25 cellular contexts compared by ENCODE assay signal in genomic region chr2:196384729-196385128, GRCh38.
A peak's percentile ranks its signal among the peaks of the same experiment; 100 is the strongest.
DNase-seq lines count a peak whose midpoint lies in the region; ATAC-seq and FAIRE-seq lines count a peak whose summit lies in the region.
"Had no signal": no experiment of that assay in that cellular context is flagged by ENCODE, and none has a peak within 500 bp of the region (broad histone marks: within the 10 kb centered on the region; RNA-seq: fewer than 3 reads in every experiment).

No MANE protein-coding gene starts in this region.

- no peaks in the 10 kb centered on the region for H3K4me1 Mint-ChIP-seq in natural killer cell treated with Interleukin-12 subunit alpha and Interleukin-12 subunit beta and Interleukin-15 and Interleukin-18, amount 100 ng/mL, for 72 hours (ENCODE audit: low read depth in 2 of 2)
- H3K4me1 Mint-ChIP-seq: activated CD4-positive, alpha-beta T cell treated with anti-CD3 and anti-CD28 coated beads, Interleukin-2, amount 10 ng/mL, durations not matched to agents 24 days and 14 days; CD4-positive, CD25-positive, alpha-beta regulatory T cell; memory B cell had no signal

- no peak overlapping the region for H3K4me3 Mint-ChIP-seq in natural killer cell treated with Interleukin-12 subunit alpha and Interleukin-12 subunit beta and Interleukin-15 and Interleukin-18, amount 100 ng/mL, for 72 hours
- H3K4me3 Mint-ChIP-seq: activated CD4-positive, alpha-beta T cell treated with anti-CD3 and anti-CD28 coated beads, Interleukin-2, amount 10 ng/mL, durations not matched to agents 24 days and 14 days; activated T-cell treated with anti-CD3 and anti-CD28 coated beads, Interleukin-2, amount 50 U/mL, for 72 hours; CD4-positive, CD25-positive, alpha-beta regulatory T cell; memory B cell; T-helper 2 cell treated with Interferon-gamma antibody and Interleukin-4, amounts not matched to agents 5 μg/mL and 100 μg/mL, for 36 hours had no signal

- H3K27me3 Mint-ChIP-seq in natural killer cell treated with Interleukin-12 subunit alpha and Interleukin-12 subunit beta and Interleukin-15 and Interleukin-18, amount 100 ng/mL, for 72 hours: peaks cover 6 to 22% of the 10 kb centered on the region in 2 donors

- ATAC-seq in GM18498 (IDR thresholded peaks at IDR 0.05; ENCODE audit: unreplicated experiment) (peak; percentile 56), GM21723 (IDR thresholded peaks at IDR 0.05; ENCODE audit: unreplicated experiment) (peak; percentile 59), HG03066 (IDR thresholded peaks at IDR 0.05; ENCODE audit: low read depth, unreplicated experiment) (peak; percentile 65), GM19324 (IDR thresholded peaks at IDR 0.05; ENCODE audit: low FRiP score, unreplicated experiment) (no peak)
- no peak for ATAC-seq in natural killer cell treated with Interleukin-12 subunit alpha and Interleukin-12 subunit beta and Interleukin-15 and Interleukin-18, amount 100 ng/mL, for 72 hours
- ATAC-seq: activated T-cell treated with anti-CD3 and anti-CD28 coated beads, Interleukin-2, amount 50 U/mL, for 72 hours; foreskin keratinocyte had no signal

- no peaks in the 10 kb centered on the region for H3K9me3 Mint-ChIP-seq in natural killer cell treated with Interleukin-12 subunit alpha and Interleukin-12 subunit beta and Interleukin-15 and Interleukin-18, amount 100 ng/mL, for 72 hours
- H3K9me3 Mint-ChIP-seq: activated T-cell treated with anti-CD3 and anti-CD28 coated beads, Interleukin-2, amount 50 U/mL, for 72 hours; CD4-positive, CD25-positive, alpha-beta regulatory T cell; memory B cell had no signal

- DNase-seq in GM19239 (ENCODE audit: insufficient read length, low spot score): no peak
- no peak for DNase-seq in natural killer cell treated with Interleukin-12 subunit alpha and Interleukin-12 subunit beta and Interleukin-15 and Interleukin-18, amount 100 ng/mL, for 72 hours (ENCODE audit: low spot score)
- DNase-seq in NCI-H226: no peak
- DNase-seq in anterior cingulate cortex (lab: John Stamatoyannopoulos, UW): no peak
- DNase-seq: activated CD4-positive, alpha-beta T cell treated with anti-CD3 and anti-CD28 coated beads, Interleukin-2, amount 10 ng/mL, durations not matched to agents 24 days and 14 days; activated naive CD4-positive, alpha-beta T cell treated with Interleukin-2 at 50 U/mL for 16 hours; activated T-cell treated with anti-CD3 and anti-CD28 coated beads, Interleukin-2, amount 50 U/mL, for 72 hours; amniotic stem cell; CD4-positive, CD25-positive, alpha-beta regulatory T cell; DMS 273 treated with DMSO at 0.1 percent for 48 hours; effector CD8-positive, alpha-beta T cell; foreskin keratinocyte; HCEC 1CT; NCI-H1092; NCI-H2029; RPMI8226; sigmoid colon; stomach had no signal

- H3K27ac Mint-ChIP-seq in natural killer cell treated with Interleukin-12 subunit alpha and Interleukin-12 subunit beta and Interleukin-15 and Interleukin-18, amount 100 ng/mL, for 72 hours: no peak overlapping the region
- H3K27ac Mint-ChIP-seq: activated CD4-positive, alpha-beta T cell treated with anti-CD3 and anti-CD28 coated beads, Interleukin-2, amount 10 ng/mL, durations not matched to agents 24 days and 14 days; activated T-cell treated with anti-CD3 and anti-CD28 coated beads, Interleukin-2, amount 50 U/mL, for 72 hours; CD4-positive, CD25-positive, alpha-beta regulatory T cell; memory B cell; T-helper 2 cell treated with Interferon-gamma antibody and Interleukin-4, amounts not matched to agents 5 μg/mL and 100 μg/mL, for 36 hours had no signal

- no peaks in the 10 kb centered on the region for H3K36me3 Mint-ChIP-seq in natural killer cell treated with Interleukin-12 subunit alpha and Interleukin-12 subunit beta and Interleukin-15 and Interleukin-18, amount 100 ng/mL, for 72 hours
- H3K36me3 Mint-ChIP-seq: CD4-positive, CD25-positive, alpha-beta regulatory T cell; memory B cell had no signal

- FAIRE-seq in GM19239 (lab: Jason Lieb, UNC): peak; percentile 82
- FAIRE-seq: colon had no signal

Comparison
In these comparisons a context has a peak if more than half of its experiments do, and no peak if none do; other contexts are left out.
1. ATAC-seq: peak in GM18498 (single experiment), GM21723 (single experiment) and HG03066 (single experiment); none in natural killer cell treated with Interleukin-12 subunit alpha and Interleukin-12 subunit beta and Interleukin-15 and Interleukin-18, amount 100 ng/mL, for 72 hours (0 of 2) and GM19324 (single experiment).